8 cellular contexts compared by ENCODE assay signal in the genomic region with DNA sequence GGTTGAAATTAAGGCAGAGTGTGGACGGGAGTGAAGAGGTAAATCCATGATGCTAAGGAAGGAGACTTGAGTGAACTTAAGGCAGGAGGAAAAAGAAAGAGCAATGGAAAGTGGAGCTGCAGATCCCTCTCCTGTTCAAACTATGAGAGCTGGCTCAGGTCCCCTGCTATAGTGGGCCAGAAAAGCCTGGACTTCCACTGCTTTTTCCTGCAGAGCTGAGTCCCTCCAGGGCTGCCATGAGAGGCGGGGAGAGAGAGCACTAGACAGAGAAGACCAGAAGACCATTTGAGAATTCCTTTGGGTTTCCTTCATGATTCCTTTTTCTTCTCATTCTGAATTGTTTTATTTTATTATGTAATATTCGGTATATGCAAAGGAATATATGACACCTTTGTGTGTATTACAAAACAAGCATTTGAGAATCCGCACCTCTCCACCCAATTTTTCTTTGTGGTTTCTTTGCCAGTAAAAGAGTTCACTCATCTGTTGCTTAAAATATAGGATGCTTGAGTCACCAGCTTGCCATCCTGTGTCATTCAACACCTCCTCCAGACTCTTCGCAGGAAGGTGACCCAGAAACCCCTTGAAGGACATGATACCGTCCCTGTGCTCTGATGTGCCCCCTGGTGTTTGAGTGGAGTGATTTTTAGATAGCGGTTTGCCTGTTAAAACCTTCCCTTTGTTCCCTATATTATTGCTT. TPM values are rescaled to one million over a fixed set of nuclear protein-coding genes. Genes with fewer than 3 reads are reported as not detected.
DNase-seq lines count a peak whose midpoint lies in the region; ATAC-seq lines count a peak whose summit lies in the region.

No MANE protein-coding gene starts in this region.

- H3K27me3 Mint-ChIP-seq in activated CD4-positive, alpha-beta memory T cell treated with anti-CD3 and anti-CD28 coated beads, Interleukin-2, amount 10 ng/mL, durations not matched to agents 7 days and 5 days = no peaks in the 10 kb centered on the region
- no peaks in the 10 kb centered on the region for H3K27me3 Mint-ChIP-seq in naive B cell

- CTCF ChIA-PET in activated CD4-positive, alpha-beta memory T cell treated with anti-CD3 and anti-CD28 coated beads, Interleukin-2, amount 10 ng/mL, durations not matched to agents 7 days and 5 days (lab: Charles Lee) = interaction anchor here (0.6 to 4.4 kb wide), 25 partner anchors 10 to 191 kb away, joined by 3 to 30 read pairs (median 6); partner anchors contain the start of genes CCDC134, CENPM, MEI1 and SREBF2

- H3K4me1 Mint-ChIP-seq in activated CD4-positive, alpha-beta memory T cell treated with anti-CD3 and anti-CD28 coated beads, Interleukin-2, amount 10 ng/mL, durations not matched to agents 7 days and 5 days = peaks cover 72% of the 10 kb centered on the region
- H3K4me1 Mint-ChIP-seq in naive B cell = peaks cover 57 to 86% (median 64%) of the 10 kb centered on the region in 3 donors

- H3K36me3 Mint-ChIP-seq in activated CD4-positive, alpha-beta memory T cell treated with anti-CD3 and anti-CD28 coated beads, Interleukin-2, amount 10 ng/mL, durations not matched to agents 7 days and 5 days (ENCODE audit: low read depth) = peaks cover 26% of the 10 kb centered on the region
- H3K36me3 Mint-ChIP-seq in naive B cell = no peaks in the 10 kb centered on the region

- no peaks in the 10 kb centered on the region for H3K27me3 ChIP-seq in effector memory CD4-positive, alpha-beta T cell (replicated peaks; ENCODE audit: control insufficient read depth, insufficient read depth, low read length, poor library complexity, severe bottlenecking)

- ATAC-seq in naive B cell (ENCODE audit: low read depth in 2 of 2) = peak; percentile 52 to 53
- ATAC-seq in stimulated activated naive CD8-positive, alpha-beta T cell treated with anti-CD3 and anti-CD28 coated beads, Interleukin-15, Interleukin-2, amounts not matched to agents 100 U/mL and 50 U/mL, for 24 hours = peak; percentile 72
- no peak for ATAC-seq in HG02884 (IDR thresholded peaks at IDR 0.05; ENCODE audit: unreplicated experiment)

- peak overlapping the region; percentile 18 for H3K27ac ChIP-seq in effector memory CD4-positive, alpha-beta T cell (ENCODE audit: insufficient read depth, low read length, poor library complexity, severe bottlenecking)

- peak; percentile 41 for DNase-seq in NCI-H2171 treated with DMSO at 0.1 percent for 48 hours (lab: John Stamatoyannopoulos, UW)
- no peak for DNase-seq in NCI-H2171 (lab: John Stamatoyannopoulos, UW)
- DNase-seq in NCI-H2227 treated with DMSO at 0.1 percent for 48 hours (lab: John Stamatoyannopoulos, UW) = peak; percentile 8
- DNase-seq in activated CD4-positive, alpha-beta memory T cell treated with anti-CD3 and anti-CD28 coated beads, Interleukin-2, amount 10 ng/mL, durations not matched to agents 7 days and 5 days = peak; percentile 77
- peak; percentile 61 to 66 (median 63) for DNase-seq in effector memory CD4-positive, alpha-beta T cell
- peak; percentile 53 for DNase-seq in naive B cell
- DNase-seq in stimulated activated naive CD8-positive, alpha-beta T cell treated with anti-CD3 and anti-CD28 coated beads, Interleukin-15, Interleukin-2, amounts not matched to agents 100 U/mL and 50 U/mL, for 24 hours = peak; percentile 83

- no peaks in the 10 kb centered on the region for H3K9me3 Mint-ChIP-seq in activated CD4-positive, alpha-beta memory T cell treated with anti-CD3 and anti-CD28 coated beads, Interleukin-2, amount 10 ng/mL, durations not matched to agents 7 days and 5 days
- H3K9me3 Mint-ChIP-seq in naive B cell = no peaks in the 10 kb centered on the region

- peak overlapping the region; percentile 86 for H3K27ac Mint-ChIP-seq in activated CD4-positive, alpha-beta memory T cell treated with anti-CD3 and anti-CD28 coated beads, Interleukin-2, amount 10 ng/mL, durations not matched to agents 7 days and 5 days
- peak overlapping the region; percentile 81 to 92 (median 85) for H3K27ac Mint-ChIP-seq in naive B cell

- POLR2A ChIA-PET in activated CD4-positive, alpha-beta memory T cell treated with anti-CD3 and anti-CD28 coated beads, Interleukin-2, amount 10 ng/mL, durations not matched to agents 7 days and 5 days (lab: Charles Lee) = interaction anchor here (1.0 to 6.3 kb wide), 8 partner anchors 13 to 83 kb away, joined by 3 to 48 read pairs (median 6); partner anchors contain the start of genes CCDC134 and SREBF2

- no peak overlapping the region for H3K4me3 Mint-ChIP-seq in activated CD4-positive, alpha-beta memory T cell treated with anti-CD3 and anti-CD28 coated beads, Interleukin-2, amount 10 ng/mL, durations not matched to agents 7 days and 5 days
- H3K4me3 Mint-ChIP-seq in naive B cell = peak overlapping the region in 5 of 8 donors; percentile 35 to 73 (median 57)

- peaks cover 32% of the 10 kb centered on the region for H3K4me1 ChIP-seq in effector memory CD4-positive, alpha-beta T cell (ENCODE audit: control insufficient read depth, insufficient read depth, low read length, poor library complexity, severe bottlenecking)

- H3K9me3 ChIP-seq in effector memory CD4-positive, alpha-beta T cell (ENCODE audit: control insufficient read depth, low read length) = no peaks in the 10 kb centered on the region

- no peak overlapping the region for H3K4me3 ChIP-seq in effector memory CD4-positive, alpha-beta T cell (ENCODE audit: insufficient read depth, low read depth, low read length, poor library complexity, severe bottlenecking)

- no peaks in the 10 kb centered on the region for H3K36me3 ChIP-seq in effector memory CD4-positive, alpha-beta T cell (ENCODE audit: control insufficient read depth, insufficient read depth, low read length)

RNA-seq across cellular contexts. Expression of gene SREBF2, which starts 24.4 kb away (rescaled TPM):
- 100 to 1,000 TPM; 150 to 157 TPM for total RNA-seq in activated CD4-positive, alpha-beta memory T cell treated with anti-CD3 and anti-CD28 coated beads, Interleukin-2, amount 10 ng/mL, durations not matched to agents 7 days and 5 days
- polyA plus RNA-seq in naive B cell (ENCODE audit: low read depth in 6 of 6) = 10 to 100 TPM; 30.1 to 52.8 (median 40.7) TPM

RNA-seq across cellular contexts. Expression of gene CCDC134, which starts 56.8 kb away (rescaled TPM):
- 10 to 100 TPM; 17.9 to 20.3 TPM for total RNA-seq in activated CD4-positive, alpha-beta memory T cell treated with anti-CD3 and anti-CD28 coated beads, Interleukin-2, amount 10 ng/mL, durations not matched to agents 7 days and 5 days
- 1 to 10 TPM; 2.1 to 7.6 (median 3.6) TPM for polyA plus RNA-seq in naive B cell (ENCODE audit: low read depth in 6 of 6)

RNA-seq across cellular contexts. Expression of gene SHISA8, which starts 57.6 kb away (rescaled TPM):
- not detected for total RNA-seq in activated CD4-positive, alpha-beta memory T cell treated with anti-CD3 and anti-CD28 coated beads, Interleukin-2, amount 10 ng/mL, durations not matched to agents 7 days and 5 days
- 1 to 10 TPM in 1 of 6 donors, under 1 TPM in 5; 0.28 to 1.7 (median 0.67) TPM for polyA plus RNA-seq in naive B cell (ENCODE audit: low read depth in 6 of 6)
